8 cellular contexts compared by ENCODE assay signal in genomic region chr19:9834302-9834725, GRCh38. TPM values are rescaled to one million over a fixed set of nuclear protein-coding genes. Genes with fewer than 3 reads are reported as not detected.
DNase-seq lines count a peak whose midpoint lies in the region; ATAC-seq and TF ChIP-seq lines count a peak whose summit lies in the region.

No MANE protein-coding gene starts in this region.

- H3K36me3 ChIP-seq in SJCRH30 (peaks cover 4% of the 10 kb centered on the region; the same call in 1 of the 2 replicates), fibroblast of lung (ENCODE audit: control insufficient read depth, insufficient read depth, low read length) (peaks cover 2% of the 10 kb centered on the region)

- no peak overlapping the region for H3K27ac ChIP-seq in SJCRH30
- H3K27ac ChIP-seq in fibroblast of lung (ENCODE audit: insufficient read depth, low read length): peak overlapping the region; percentile 10

- TF ChIP-seq CTCF in fibroblast of lung (conservative IDR thresholded peaks at IDR 0.05 in 1 of 2, IDR thresholded peaks at IDR 0.05 in 1 of 2; ENCODE audit: low read depth in 1 of 2, low read length in 2 of 2): no peak
- TF ChIP-seq CTCF in retinal pigment epithelial cell (conservative IDR thresholded peaks at IDR 0.05; ENCODE audit: low read depth, low read length): no peak

- ATAC-seq in GM18511 (IDR thresholded peaks at IDR 0.05; ENCODE audit: unreplicated experiment) (no peak), HG02884 (IDR thresholded peaks at IDR 0.05; ENCODE audit: unreplicated experiment) (no peak)

- no peaks in the 10 kb centered on the region for H3K9me3 ChIP-seq in SJCRH30 (replicated peaks)
- H3K9me3 ChIP-seq in fibroblast of lung (ENCODE audit: control insufficient read depth, insufficient read depth, low read depth, low read length): no peaks in the 10 kb centered on the region

- no peaks in the 10 kb centered on the region for H4K20me1 ChIP-seq in fibroblast of lung (ENCODE audit: control insufficient read depth, extremely low read depth, insufficient read depth, low read length)

- H3K27me3 ChIP-seq in SJCRH30 (no peaks in the 10 kb centered on the region), fibroblast of lung (ENCODE audit: control insufficient read depth, insufficient read depth, low read length) (no peaks in the 10 kb centered on the region)

- in situ Hi-C loops in G401 (cut with HindIII; ENCODE audit: low sequenced_read_pairs): no loop called here

- H3K9ac ChIP-seq in fibroblast of lung (ENCODE audit: insufficient read depth, low read length): no peak overlapping the region

- H3K4me3 ChIP-seq in GM08714 (ENCODE audit: low read length) (peak overlapping the region; percentile 62; the same call in 1 of the 2 replicates), SJCRH30 (peak overlapping the region; percentile 90), fibroblast of lung (replicated peaks in 1 of 4; ENCODE audit: control extremely low read depth in 1 of 4, insufficient read depth in 1 of 4, low read depth in 3 of 4, low read length in 4 of 4) (peak overlapping the region in 3 of 4 experiments; percentile 58 to 80 (median 78)), retinal pigment epithelial cell (ENCODE audit: low read length) (peak overlapping the region; percentile 81)

- no peak overlapping the region for H2AFZ ChIP-seq in fibroblast of lung (ENCODE audit: low read length)

- DNase-seq in SJCRH30 (no peak), fibroblast of lung (ENCODE audit: low read depth in 2 of 2) (no peak), retinal pigment epithelial cell (ENCODE audit: low read depth) (no peak), G401 (ENCODE audit: low spot score) (no peak)
- no peak for DNase-seq in NK-92 treated with Interleukin-12 subunit alpha and Interleukin-12 subunit beta, amount 100 ng/mL, for 24 hours (lab: John Stamatoyannopoulos, UW)

- peaks cover 21% of the 10 kb centered on the region for H3K79me2 ChIP-seq in fibroblast of lung (ENCODE audit: control insufficient read depth, insufficient read depth, low read length)

- no peaks in the 10 kb centered on the region for H3K4me1 ChIP-seq in SJCRH30
- peaks cover 5% of the 10 kb centered on the region for H3K4me1 ChIP-seq in fibroblast of lung (ENCODE audit: control insufficient read depth, extremely low read depth, insufficient read depth, low read length)

- H3K4me2 ChIP-seq in fibroblast of lung (ENCODE audit: extremely low read depth, insufficient read depth, low read length): no peak overlapping the region

RNA-seq across cellular contexts. Expression of gene PIN1, which starts 0.8 kb away (rescaled TPM):
- 90.1 and 105 TPM in 2 replicates for total RNA-seq in SJCRH30 (2014; rRNA removed; shearing (Covaris generic))
- 76.8 and 98.8 TPM in 2 replicates for total RNA-seq in fibroblast of lung
- polyA plus RNA-seq in fibroblast of lung: 33.4 and 54.1 TPM in 2 replicates
- 72.9 and 116 TPM in 2 replicates for polyA plus RNA-seq in fibroblast of lung (2012)
- 10.7 and 22.7 TPM in 2 replicates for polyA minus RNA-seq in fibroblast of lung (ENCODE audit: low replicate concordance)
- 222 and 282 TPM in 2 replicates for total RNA-seq in G401 (2014; rRNA removed; shearing (Covaris generic))

RNA-seq across cellular contexts. Expression of gene UBL5, which starts 6.6 kb away (rescaled TPM):
- 250 and 326 TPM in 2 replicates for total RNA-seq in SJCRH30 (2014; rRNA removed; shearing (Covaris generic))
- total RNA-seq in fibroblast of lung: 151 and 154 TPM in 2 replicates
- polyA plus RNA-seq in fibroblast of lung: 1,038 and 1,336 TPM in 2 replicates
- polyA plus RNA-seq in fibroblast of lung (2012): 594 and 704 TPM in 2 replicates
- 55.7 and 76.6 TPM in 2 replicates for polyA minus RNA-seq in fibroblast of lung (ENCODE audit: low replicate concordance)
- total RNA-seq in G401 (2014; rRNA removed; shearing (Covaris generic)): 338 and 361 TPM in 2 replicates

RNA-seq across cellular contexts. Expression of gene FBXL12, which starts 15.4 kb away (rescaled TPM):
- total RNA-seq in SJCRH30 (2014; rRNA removed; shearing (Covaris generic)): 20.0 and 20.6 TPM in 2 replicates
- total RNA-seq in fibroblast of lung: 13.9 and 23.1 TPM in 2 replicates
- polyA plus RNA-seq in fibroblast of lung: 20.3 and 20.7 TPM in 2 replicates
- 22.1 and 23.2 TPM in 2 replicates for polyA plus RNA-seq in fibroblast of lung (2012)
- 16.3 and 17.5 TPM in 2 replicates for polyA minus RNA-seq in fibroblast of lung (ENCODE audit: low replicate concordance)
- total RNA-seq in G401 (2014; rRNA removed; shearing (Covaris generic)): 23.4 and 32.4 TPM in 2 replicates
